In genomic region chr12:48128800-48129199, GRCh38 we compare ENCODE assay signal across 25 cellular contexts. TPM values are rescaled to one million over a fixed set of nuclear protein-coding genes. Genes with fewer than 3 reads are reported as not detected.
DNase-seq lines count a peak whose midpoint lies in the region; ATAC-seq and TF ChIP-seq lines count a peak whose summit lies in the region.
"Had no signal": no experiment of that assay in that cellular context is flagged by ENCODE, and none has a peak within 500 bp of the region (broad histone marks: within the 10 kb centered on the region; RNA-seq: fewer than 3 reads in every experiment).

No MANE protein-coding gene starts in this region.

- H3K79me2 ChIP-seq in neural progenitor cell (ENCODE audit: low read depth), result peaks cover 13% of the 10 kb centered on the region

- H3K9ac ChIP-seq in skeletal muscle tissue (ENCODE audit: low read depth in 1 of 3, low read length in 3 of 3), result no peak overlapping the region
- H3K9ac ChIP-seq in neural progenitor cell, result no peak overlapping the region

- no peaks in the 10 kb centered on the region for H3K27me3 Mint-ChIP-seq in CD8-positive, alpha-beta T cell (ENCODE audit: low read depth)
- H3K27me3 Mint-ChIP-seq in neural progenitor cell (ENCODE audit: insufficient read depth, low read depth), result no peaks in the 10 kb centered on the region
- H3K27me3 Mint-ChIP-seq: B cell; CD8-positive, alpha-beta memory T cell had no signal

- peaks cover 24% of the 10 kb centered on the region for H4K20me1 ChIP-seq in neural progenitor cell (ENCODE audit: low read depth)

- H3K27ac ChIP-seq in VCaP, result peak overlapping the region; percentile 27; the same call in 1 of the 2 replicates
- peak overlapping the region; percentile 94 for H3K27ac ChIP-seq in skeletal muscle tissue (ENCODE audit: low read depth, low read length)
- H3K27ac ChIP-seq in CD8-positive, alpha-beta T cell (ENCODE audit: low read depth, low read length), result no peak overlapping the region
- H3K27ac ChIP-seq in neural progenitor cell, result no peak overlapping the region
- H3K27ac ChIP-seq: C4-2B, SJSA1 had no signal

- CTCF ChIA-PET in CD8-positive, alpha-beta T cell (lab: Charles Lee), result no interaction called here

- H3K36me3 ChIP-seq in skeletal muscle tissue (ENCODE audit: control insufficient read depth in 3 of 3, insufficient read depth in 3 of 3, low read length in 3 of 3) (peaks cover 52 to 67% (median 62%) of the 10 kb centered on the region in 3 donors), neural progenitor cell (peaks cover 2% of the 10 kb centered on the region)
- peaks cover 5% of the 10 kb centered on the region for H3K36me3 ChIP-seq in CD8-positive, alpha-beta T cell (ENCODE audit: insufficient read depth, low read length)

- no peaks in the 10 kb centered on the region for H3F3A ChIP-seq in neural progenitor cell (ENCODE audit: low read depth)

- H3K4me1 Mint-ChIP-seq in CD8-positive, alpha-beta T cell (ENCODE audit: low read depth), result no peaks in the 10 kb centered on the region
- H3K4me1 Mint-ChIP-seq in neural progenitor cell, result no peaks in the 10 kb centered on the region
- H3K4me1 Mint-ChIP-seq: B cell; CD8-positive, alpha-beta memory T cell; GM23338; H9 had no signal

- H2AFZ ChIP-seq in neural progenitor cell (replicated peaks), result no peak overlapping the region
- H2AFZ ChIP-seq: GM23338 had no signal

- H3K27ac Mint-ChIP-seq in CD8-positive, alpha-beta T cell, result no peak overlapping the region
- no peak overlapping the region for H3K27ac Mint-ChIP-seq in neural progenitor cell
- H3K27ac Mint-ChIP-seq: B cell; CD8-positive, alpha-beta memory T cell; GM23338; H9 had no signal

- DNase-seq in ELR (ENCODE audit: low read depth), result peak; percentile 17
- DNase-seq in iris pigment epithelial cell (ENCODE audit: low read depth), result peak; percentile 36
- no peak for DNase-seq in CD8-positive, alpha-beta T cell
- DNase-seq in neural progenitor cell (ENCODE audit: low spot score), result no peak
- DNase-seq in globus pallidus (ENCODE audit: low spot score), result no peak
- DNase-seq: CD8-positive, alpha-beta memory T cell; DMS 273 treated with DMSO at 0.1 percent for 48 hours; DMS79; H9; KG1; MG63; NCI-H1694; NCI-H2029 treated with DMSO at 0.1 percent for 48 hours; NCI-H446 treated with DMSO at 0.1 percent for 48 hours; NCI-H526; NCI-H82; NK-92 treated with Interleukin-12 subunit alpha and Interleukin-12 subunit beta, amount 100 ng/mL, for 24 hours; Right ventricle myocardium superior; RPMI8226 had no signal

- ATAC-seq in CD8-positive, alpha-beta T cell, result no peak
- ATAC-seq: GM23338 had no signal

- peaks cover 43% of the 10 kb centered on the region for H3K36me3 Mint-ChIP-seq in CD8-positive, alpha-beta T cell
- peaks cover 57% of the 10 kb centered on the region for H3K36me3 Mint-ChIP-seq in neural progenitor cell

- no peaks in the 10 kb centered on the region for H3K9me3 ChIP-seq in skeletal muscle tissue (ENCODE audit: control insufficient read depth in 3 of 3, low read length in 3 of 3)
- H3K9me3 ChIP-seq in CD8-positive, alpha-beta T cell (ENCODE audit: low read length), result no peaks in the 10 kb centered on the region
- no peaks in the 10 kb centered on the region for H3K9me3 ChIP-seq in neural progenitor cell (ENCODE audit: low read depth)
- H3K9me3 ChIP-seq: MG63 had no signal

- intact Hi-C loops in CD8-positive, alpha-beta T cell (cut with DNase I, micrococcal nuclease), result no loop called here

- TF ChIP-seq CTCF in VCaP (conservative IDR thresholded peaks at IDR 0.05) (no peak), neural progenitor cell (IDR thresholded peaks at IDR 0.05) (no peak)
- TF ChIP-seq CTCF in CD8-positive, alpha-beta T cell (IDR thresholded peaks at IDR 0.05), result no peak

- H3K27me3 ChIP-seq in skeletal muscle tissue (ENCODE audit: control insufficient read depth in 3 of 3, insufficient read depth in 3 of 3, low read length in 3 of 3) (no peaks in the 10 kb centered on the region), neural progenitor cell (no peaks in the 10 kb centered on the region)
- no peaks in the 10 kb centered on the region for H3K27me3 ChIP-seq in CD8-positive, alpha-beta T cell (ENCODE audit: insufficient read depth, low read length)
- H3K27me3 ChIP-seq: MG63, SJSA1 had no signal

- H3K4me1 ChIP-seq in skeletal muscle tissue (ENCODE audit: control insufficient read depth in 3 of 3, insufficient read depth in 3 of 3, low read length in 3 of 3), result peaks cover 36 to 66% (median 39%) of the 10 kb centered on the region in 3 donors
- no peaks in the 10 kb centered on the region for H3K4me1 ChIP-seq in CD8-positive, alpha-beta T cell (ENCODE audit: insufficient read depth, low read length)
- no peaks in the 10 kb centered on the region for H3K4me1 ChIP-seq in neural progenitor cell
- H3K4me1 ChIP-seq: SJSA1 had no signal

- H3K4me2 ChIP-seq in neural progenitor cell, result no peak overlapping the region
- H3K4me2 ChIP-seq: GM23338 had no signal

- no peak overlapping the region for H3K4me3 Mint-ChIP-seq in CD8-positive, alpha-beta T cell
- H3K4me3 Mint-ChIP-seq in neural progenitor cell, result no peak overlapping the region
- H3K4me3 Mint-ChIP-seq: B cell; CD8-positive, alpha-beta memory T cell; GM23338; H9 had no signal

- no peaks in the 10 kb centered on the region for H3K9me3 Mint-ChIP-seq in CD8-positive, alpha-beta T cell
- no peaks in the 10 kb centered on the region for H3K9me3 Mint-ChIP-seq in neural progenitor cell
- H3K9me3 Mint-ChIP-seq: CD8-positive, alpha-beta memory T cell; GM23338; H9 had no signal

- POLR2A ChIA-PET in CD8-positive, alpha-beta T cell (lab: Charles Lee), result no interaction called here

- peak overlapping the region in 2 of 3 donors; percentile 34 to 38 for H3K4me3 ChIP-seq in skeletal muscle tissue (ENCODE audit: low read length in 3 of 3)
- H3K4me3 ChIP-seq in CD8-positive, alpha-beta T cell (ENCODE audit: low read depth, low read length), result no peak overlapping the region
- H3K4me3 ChIP-seq in neural progenitor cell, result no peak overlapping the region
- H3K4me3 ChIP-seq: GM23338, MG63, SJSA1 had no signal

RNA-seq across cellular contexts. Expression of gene PFKM, which starts 9.6 kb away (rescaled TPM):
- total RNA-seq in skeletal muscle tissue (304 TPM), neural progenitor cell (ENCODE audit: low replicate concordance) (128 and 161 TPM in 2 replicates)
- 1 to 10 TPM; 6.0 to 6.9 TPM for total RNA-seq in CD8-positive, alpha-beta T cell

RNA-seq across cellular contexts. Expression of gene SENP1, which starts 22.9 kb away (rescaled TPM):
- total RNA-seq in skeletal muscle tissue (15.1 TPM), neural progenitor cell (ENCODE audit: low replicate concordance) (37.6 and 89.9 TPM in 2 replicates)
- total RNA-seq in CD8-positive, alpha-beta T cell, result 10 to 100 TPM; 24.4 to 24.6 TPM

RNA-seq across cellular contexts. Expression of gene ASB8, which starts 28.5 kb away (rescaled TPM):
- 32.9 TPM for total RNA-seq in skeletal muscle tissue
- 10 to 100 TPM; 54.7 to 55.6 TPM for total RNA-seq in CD8-positive, alpha-beta T cell
- total RNA-seq in neural progenitor cell (ENCODE audit: low replicate concordance), result 4.2 and 5.9 TPM in 2 replicates

RNA-seq across cellular contexts. Expression of gene CCDC184, which starts 54.6 kb away (rescaled TPM):
- total RNA-seq in skeletal muscle tissue, result 0.52 TPM
- total RNA-seq in CD8-positive, alpha-beta T cell, result 1 to 10 TPM in 1 of 2 experiments, under 1 TPM in 1; 0.90 to 1.3 TPM
- total RNA-seq in neural progenitor cell (ENCODE audit: low replicate concordance), result 0.28 and 1.1 TPM in 2 replicates

Comparison
In these comparisons a context has a peak if more than half of its experiments do, and no peak if none do; other contexts are left out.
1. DNase-seq: peak in ELR (single experiment) and iris pigment epithelial cell (single experiment); none in CD8-positive, alpha-beta T cell (0 of 7), neural progenitor cell (single experiment) and globus pallidus (single experiment).
2. H3K27ac ChIP-seq: peak in VCaP (single experiment) and skeletal muscle tissue (single experiment); none in CD8-positive, alpha-beta T cell (single experiment) and neural progenitor cell (single experiment).
3. H3K4me3 ChIP-seq: peak in skeletal muscle tissue (2 of 3); none in CD8-positive, alpha-beta T cell (single experiment) and neural progenitor cell (single experiment).
4. RNA of gene PFKM, which starts 9.6 kb away (total RNA-seq): 304 TPM in skeletal muscle tissue (single experiment) and 128 to 161 TPM in neural progenitor cell; 6.0 to 6.9 TPM in CD8-positive, alpha-beta T cell; every median in the first group is over 10 times any median in the second.